ENCODE assay signal across 15 cellular contexts in the genomic region with DNA sequence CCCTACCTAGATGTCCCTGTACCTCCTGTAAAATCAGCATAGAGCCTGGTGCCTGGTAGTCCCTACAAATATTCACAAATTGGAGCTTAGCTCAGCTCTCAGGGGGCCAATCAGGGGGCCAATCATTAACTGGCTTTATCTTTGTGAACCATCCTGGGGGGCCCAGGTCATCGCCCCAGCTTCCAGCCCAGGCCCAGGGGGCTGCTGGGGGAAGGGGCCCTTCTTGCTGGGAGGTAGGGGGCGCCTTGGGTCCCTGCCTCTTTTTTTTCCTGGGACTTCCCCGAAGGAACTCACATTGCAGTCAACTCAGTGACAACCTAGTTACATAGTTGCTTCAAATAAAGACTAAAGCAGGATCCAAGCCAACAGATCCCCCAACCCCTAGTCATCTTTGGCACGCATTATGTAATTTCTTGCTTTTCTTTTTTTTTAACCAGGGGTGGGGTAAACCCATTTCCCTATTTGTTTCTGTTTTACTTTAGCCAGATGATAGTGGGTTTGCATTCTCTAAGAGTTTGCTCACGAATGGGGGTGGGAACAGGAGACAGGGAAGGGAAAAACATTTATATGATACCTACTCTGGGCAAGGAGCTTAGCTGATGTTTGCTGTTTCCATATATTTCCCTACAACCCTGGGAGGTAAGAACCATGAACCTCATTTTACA. TPM values are rescaled to one million over a fixed set of nuclear protein-coding genes. Genes with fewer than 3 reads are reported as not detected.
A peak's percentile ranks its signal among the peaks of the same experiment; 100 is the strongest.
DNase-seq lines count a peak whose midpoint lies in the region; ATAC-seq lines count a peak whose summit lies in the region.
"Had no signal": no experiment of that assay in that cellular context is flagged by ENCODE, and none has a peak within 500 bp of the region (broad histone marks: within the 10 kb centered on the region; RNA-seq: fewer than 3 reads in every experiment).

No MANE protein-coding gene starts in this region.

- no peak overlapping the region for H3K4me3 Mint-ChIP-seq in activated T-helper 17 cell treated with anti-CD3 and anti-CD28 coated beads, Interleukin-2, amount 50 U/mL, for 72 hours
- no peak overlapping the region for H3K4me3 Mint-ChIP-seq in activated CD4-positive, alpha-beta T cell treated with anti-CD3 and anti-CD28 coated beads, Interleukin-2, amount 10 ng/mL, durations not matched to agents 24 days and 14 days
- H3K4me3 Mint-ChIP-seq: CD8-positive, alpha-beta memory T cell; T-helper 2 cell treated with Interferon-gamma antibody and Interleukin-4, amounts not matched to agents 5 μg/mL and 100 μg/mL, for 36 hours had no signal

- H3K27ac Mint-ChIP-seq in activated T-helper 17 cell treated with anti-CD3 and anti-CD28 coated beads, Interleukin-2, amount 50 U/mL, for 72 hours, result no peak overlapping the region
- no peak overlapping the region for H3K27ac Mint-ChIP-seq in activated CD4-positive, alpha-beta T cell treated with anti-CD3 and anti-CD28 coated beads, Interleukin-2, amount 10 ng/mL, durations not matched to agents 24 days and 14 days
- H3K27ac Mint-ChIP-seq: CD8-positive, alpha-beta memory T cell; T-helper 2 cell treated with Interferon-gamma antibody and Interleukin-4, amounts not matched to agents 5 μg/mL and 100 μg/mL, for 36 hours had no signal

- intact Hi-C loops in activated CD4-positive, alpha-beta T cell treated with anti-CD3 and anti-CD28 coated beads, Interleukin-2, amount 10 ng/mL, durations not matched to agents 24 days and 14 days (cut with micrococcal nuclease), result no loop called here

- ATAC-seq in activated T-helper 17 cell treated with anti-CD3 and anti-CD28 coated beads, Interleukin-2, amount 50 U/mL, for 72 hours (replicated peaks), result peak; percentile 13
- ATAC-seq in GM21528 (IDR thresholded peaks at IDR 0.05; ENCODE audit: low FRiP score, unreplicated experiment), result no peak
- ATAC-seq in stimulated activated naive CD8-positive, alpha-beta T cell treated with anti-CD3 and anti-CD28 coated beads, Interleukin-15, Interleukin-2, amounts not matched to agents 100 U/mL and 50 U/mL, for 24 hours, result no peak

- no peaks in the 10 kb centered on the region for H3K27me3 Mint-ChIP-seq in activated T-helper 17 cell treated with anti-CD3 and anti-CD28 coated beads, Interleukin-2, amount 50 U/mL, for 72 hours
- H3K27me3 Mint-ChIP-seq in activated CD4-positive, alpha-beta T cell treated with anti-CD3 and anti-CD28 coated beads, Interleukin-2, amount 10 ng/mL, durations not matched to agents 24 days and 14 days, result peaks cover 7% of the 10 kb centered on the region

- H3K36me3 Mint-ChIP-seq in activated T-helper 17 cell treated with anti-CD3 and anti-CD28 coated beads, Interleukin-2, amount 50 U/mL, for 72 hours (ENCODE audit: low read depth), result no peaks in the 10 kb centered on the region
- no peaks in the 10 kb centered on the region for H3K36me3 Mint-ChIP-seq in activated CD4-positive, alpha-beta T cell treated with anti-CD3 and anti-CD28 coated beads, Interleukin-2, amount 10 ng/mL, durations not matched to agents 24 days and 14 days (ENCODE audit: low read depth)
- H3K36me3 Mint-ChIP-seq: CD8-positive, alpha-beta memory T cell had no signal

- no peaks in the 10 kb centered on the region for H3K4me1 Mint-ChIP-seq in activated T-helper 17 cell treated with anti-CD3 and anti-CD28 coated beads, Interleukin-2, amount 50 U/mL, for 72 hours
- peaks cover 4% of the 10 kb centered on the region for H3K4me1 Mint-ChIP-seq in activated CD4-positive, alpha-beta T cell treated with anti-CD3 and anti-CD28 coated beads, Interleukin-2, amount 10 ng/mL, durations not matched to agents 24 days and 14 days
- H3K4me1 Mint-ChIP-seq: CD8-positive, alpha-beta memory T cell had no signal

- no peaks in the 10 kb centered on the region for H3K9me3 Mint-ChIP-seq in activated T-helper 17 cell treated with anti-CD3 and anti-CD28 coated beads, Interleukin-2, amount 50 U/mL, for 72 hours
- H3K9me3 Mint-ChIP-seq in activated CD4-positive, alpha-beta T cell treated with anti-CD3 and anti-CD28 coated beads, Interleukin-2, amount 10 ng/mL, durations not matched to agents 24 days and 14 days, result no peaks in the 10 kb centered on the region
- H3K9me3 Mint-ChIP-seq: CD8-positive, alpha-beta memory T cell; T-helper 2 cell treated with Interferon-gamma antibody and Interleukin-4, amounts not matched to agents 5 μg/mL and 100 μg/mL, for 36 hours had no signal

- peak; percentile 31 to 42 for DNase-seq in NOMO-1 (lab: John Stamatoyannopoulos, UW; ENCODE audit: unreplicated experiment in 2 of 2)
- no peak for DNase-seq in NOMO-1 treated with dmso at 0.1 percent for 144 hours (lab: John Stamatoyannopoulos, UW; ENCODE audit: unreplicated experiment)
- DNase-seq in iris pigment epithelial cell (ENCODE audit: low read depth), result peak; percentile 33
- no peak for DNase-seq in activated CD4-positive, alpha-beta T cell treated with anti-CD3 and anti-CD28 coated beads, Interleukin-2, amount 10 ng/mL, durations not matched to agents 24 days and 14 days
- no peak for DNase-seq in activated gamma-delta T cell (lab: John Stamatoyannopoulos, UW)
- no peak for DNase-seq in stimulated activated naive CD8-positive, alpha-beta T cell treated with anti-CD3 and anti-CD28 coated beads, Interleukin-15, Interleukin-2, amounts not matched to agents 100 U/mL and 50 U/mL, for 24 hours
- DNase-seq: 8988T; activated gamma-delta T cell treated with Interleukin-2 at 50 U/mL for 16 hours; CD8-positive, alpha-beta memory T cell; head of caudate nucleus; midbrain; SHP77 treated with DMSO at 0.1 percent for 48 hours had no signal

RNA-seq across cellular contexts. Expression of gene VEGFA, which starts 6.7 kb away (rescaled TPM):
- total RNA-seq in activated T-helper 17 cell treated with anti-CD3 and anti-CD28 coated beads, Interleukin-2, amount 50 U/mL, for 72 hours, result 100 to 1,000 TPM in 1 of 2 donors, 10 to 100 TPM in 1; 48.7 to 142 TPM
- total RNA-seq in activated CD4-positive, alpha-beta T cell treated with anti-CD3 and anti-CD28 coated beads, Interleukin-2, amount 10 ng/mL, durations not matched to agents 24 days and 14 days, result 62.9 and 64.6 TPM in 2 replicates

Comparison
In these comparisons a context has a peak if more than half of its experiments do, and no peak if none do; other contexts are left out.
1. DNase-seq: peak in NOMO-1 (2 of 2) and iris pigment epithelial cell (single experiment); none in NOMO-1 treated with dmso at 0.1 percent for 144 hours (single experiment), activated CD4-positive, alpha-beta T cell treated with anti-CD3 and anti-CD28 coated beads, Interleukin-2, amount 10 ng/mL, durations not matched to agents 24 days and 14 days (single experiment), activated gamma-delta T cell (single experiment) and stimulated activated naive CD8-positive, alpha-beta T cell treated with anti-CD3 and anti-CD28 coated beads, Interleukin-15, Interleukin-2, amounts not matched to agents 100 U/mL and 50 U/mL, for 24 hours (single experiment).